Comparison of ENCODE assay signal across 8 cellular contexts in the genomic region with DNA sequence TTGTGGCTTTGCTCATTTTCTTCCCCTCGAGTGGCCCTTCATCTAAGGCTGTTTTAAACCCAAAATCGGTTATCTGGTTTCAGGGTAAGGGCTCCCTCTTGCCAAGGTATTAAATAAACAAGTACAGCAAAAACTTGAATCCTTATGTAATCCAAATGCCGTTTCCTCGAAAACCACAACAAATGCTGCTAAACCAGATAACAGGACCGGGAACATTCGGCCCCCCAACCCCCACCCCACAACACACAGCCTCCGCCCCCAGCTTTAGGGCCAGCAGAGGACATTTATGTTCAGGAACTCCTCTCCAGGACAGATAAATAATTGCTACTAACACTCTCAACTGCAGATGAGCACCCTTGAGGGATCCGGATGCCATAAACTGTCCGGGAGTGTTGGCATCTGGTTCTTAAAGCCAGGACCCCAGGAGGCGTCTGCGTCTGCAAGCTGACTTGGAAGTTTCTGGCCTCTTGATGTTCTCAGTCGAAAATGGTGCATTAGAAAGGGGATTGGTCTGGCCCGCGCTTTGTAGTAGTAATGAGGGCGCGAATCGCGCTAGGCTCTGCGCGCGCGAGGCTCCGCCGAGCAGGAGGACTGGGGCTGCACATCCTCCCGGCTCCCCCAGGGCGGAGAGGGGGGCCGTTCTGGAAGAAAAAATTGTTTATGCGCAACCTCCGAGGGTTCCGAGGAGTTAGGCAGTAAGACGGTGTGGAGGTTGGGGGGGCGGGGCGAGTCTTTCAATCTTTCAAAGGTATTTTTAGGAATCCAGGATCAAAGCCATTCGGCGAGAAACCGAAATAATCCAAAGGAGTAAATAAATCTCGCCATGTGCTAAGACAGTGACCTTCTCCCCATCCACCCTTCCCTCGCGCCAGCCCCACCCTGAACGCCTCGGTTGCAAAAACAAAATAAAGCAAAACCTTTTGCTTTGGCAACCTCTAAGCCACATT. TPM values are rescaled to one million over a fixed set of nuclear protein-coding genes. Genes with fewer than 3 reads are reported as not detected.
DNase-seq lines count a peak whose midpoint lies in the region; ATAC-seq and TF ChIP-seq lines count a peak whose summit lies in the region.

No MANE protein-coding gene starts in this region.

- H3K79me2 ChIP-seq in PC-9 (ENCODE audit: low read depth), result no peaks in the 10 kb centered on the region

- 0 out of 2 replicates have a peak, but pooled peaks cover 3% of the 10 kb centered on the region for H3F3A ChIP-seq in PC-9 (ENCODE audit: insufficient read depth, low read depth)

- H3K36me3 ChIP-seq in CD8-positive, alpha-beta T cell (ENCODE audit: insufficient read depth, low read length), result no peaks in the 10 kb centered on the region
- H3K36me3 ChIP-seq in PC-9 (ENCODE audit: low read depth) (no peaks in the 10 kb centered on the region), ascending aorta (no peaks in the 10 kb centered on the region)

- peak overlapping the region; percentile 78 for H3K4me3 Mint-ChIP-seq in CD8-positive, alpha-beta T cell

- in situ Hi-C loops in KBM-7 (cut with MboI; ENCODE audit: low pct_unique_long_range_greater_than_20kb, low sequenced_read_pairs), result no loop called here

- POLR2A ChIA-PET in CD8-positive, alpha-beta T cell (lab: Charles Lee), result interaction anchor here (1.0 kb wide), 1 partner anchor 45 kb away, joined by 4 read pairs; no protein-coding TSS in a partner anchor
- POLR2A ChIA-PET in PC-9 (lab: Charles Lee; ENCODE audit: unreplicated experiment), result no interaction called here

- peaks cover 14% of the 10 kb centered on the region for H3K9me3 Mint-ChIP-seq in CD8-positive, alpha-beta T cell

- no peak overlapping the region for H2AFZ ChIP-seq in PC-9

- intact Hi-C loops in CD8-positive, alpha-beta T cell (cut with DNase I, micrococcal nuclease), result loop anchor here in 1 of 2 experiments (2.0 kb wide), 1 partner anchor 221 kb away; no protein-coding TSS in a partner anchor
- intact Hi-C loops in PC-9 (cut with micrococcal nuclease; ENCODE audit: unreplicated experiment) (no loop called here), ascending aorta (cut with DNase I) (loop anchor here (2.0 to 10.0 kb wide), 7 partner anchors 96 to 1364 kb away; a partner anchor contains a TSS)

- H3K27ac Mint-ChIP-seq in CD8-positive, alpha-beta T cell, result no peak overlapping the region

- H3K27me3 ChIP-seq in CD8-positive, alpha-beta T cell (ENCODE audit: insufficient read depth, low read length), result peaks cover 8% of the 10 kb centered on the region
- H3K27me3 ChIP-seq in PC-9 (ENCODE audit: insufficient read depth, low read depth), result peaks cover 72% of the 10 kb centered on the region
- no peaks in the 10 kb centered on the region for H3K27me3 ChIP-seq in ascending aorta

- BruUV-seq in PC-9 (replicated peaks; lab: Mats Ljungman, UMichigan), result no TSS peak

- peak overlapping the region; percentile 36 for H3K4me3 ChIP-seq in CD8-positive, alpha-beta T cell (ENCODE audit: low read depth, low read length)
- no peak overlapping the region for H3K4me3 ChIP-seq in PC-9
- peak overlapping the region; percentile 46 to 82 for H3K4me3 ChIP-seq in ascending aorta

- DNase-seq in CD8-positive, alpha-beta T cell, result peak in 3 of 7 experiments; percentile 27 to 56 (median 41)
- DNase-seq in KBM-7, result peak; percentile 63
- no peak for DNase-seq in PC-9
- DNase-seq in ascending aorta (ENCODE audit: low spot score in 2 of 2), result peak in 1 of 2 donors; percentile 80
- peak; percentile 57 for DNase-seq in hepatic stellate cell (ENCODE audit: low spot score)
- DNase-seq in putamen (ENCODE audit: low spot score), result peak; percentile 47

- TF ChIP-seq CTCF in CD8-positive, alpha-beta T cell (IDR thresholded peaks at IDR 0.05), result no peak
- TF ChIP-seq CTCF in PC-9 (conservative IDR thresholded peaks at IDR 0.05) (no peak), ascending aorta (IDR thresholded peaks at IDR 0.05) (peak in 1 of 3 experiments; percentile 9)

- H3K9me2 ChIP-seq in PC-9 (ENCODE audit: insufficient read depth), result no peaks in the 10 kb centered on the region

- peaks cover 31% of the 10 kb centered on the region for H3K4me1 Mint-ChIP-seq in CD8-positive, alpha-beta T cell (ENCODE audit: low read depth)

- peaks cover 12% of the 10 kb centered on the region for H3K36me3 Mint-ChIP-seq in CD8-positive, alpha-beta T cell

- peaks cover 5% of the 10 kb centered on the region for H3K9me3 ChIP-seq in CD8-positive, alpha-beta T cell (ENCODE audit: low read length)
- H3K9me3 ChIP-seq in PC-9 (ENCODE audit: insufficient read depth, low read depth) (0 out of 2 replicates have a peak, but pooled peaks cover 6% of the 10 kb centered on the region), ascending aorta (peaks cover 5 to 7% of the 10 kb centered on the region in 2 donors)

- no peak for ATAC-seq in CD8-positive, alpha-beta T cell
- ATAC-seq in esophagus mucosa (no peak), GM21360 (IDR thresholded peaks at IDR 0.05; ENCODE audit: unreplicated experiment) (no peak)

- peaks cover 33% of the 10 kb centered on the region for H3K4me1 ChIP-seq in CD8-positive, alpha-beta T cell (ENCODE audit: insufficient read depth, low read length)
- H3K4me1 ChIP-seq in PC-9 (replicated peaks; ENCODE audit: insufficient read depth) (no peaks in the 10 kb centered on the region; the same call in 1 of the 2 replicates), ascending aorta (peaks cover 5 to 9% of the 10 kb centered on the region in 2 donors)

- peak overlapping the region; percentile 64 for H3K4me2 ChIP-seq in PC-9

- peaks cover 20% of the 10 kb centered on the region for H3K27me3 Mint-ChIP-seq in CD8-positive, alpha-beta T cell (ENCODE audit: low read depth)

- no peaks in the 10 kb centered on the region for H4K20me1 ChIP-seq in PC-9 (ENCODE audit: insufficient read depth)

- CTCF ChIA-PET in CD8-positive, alpha-beta T cell (lab: Charles Lee), result interaction anchor here (0.8 to 1.0 kb wide), 3 partner anchors 370 to 1251 kb away, joined by 3 read pairs; no protein-coding TSS in a partner anchor
- CTCF ChIA-PET in PC-9 (lab: Charles Lee), result interaction anchor here (0.6 kb wide), 1 partner anchor 84 kb away, joined by 3 read pairs; no protein-coding TSS in a partner anchor

- H3K27ac ChIP-seq in CD8-positive, alpha-beta T cell (ENCODE audit: low read depth, low read length), result no peak overlapping the region
- H3K27ac ChIP-seq in PC-9, result no peak overlapping the region
- H3K27ac ChIP-seq in ascending aorta, result peak overlapping the region; percentile 89 to 99

RNA-seq across cellular contexts. Expression of a gene that starts 3.9 kb away (rescaled TPM):
- 100 to 1,000 TPM; 290 to 298 TPM for total RNA-seq in CD8-positive, alpha-beta T cell
- total RNA-seq in PC-9 (2021), result 0.61 and 0.95 TPM in 2 replicates
- 752 TPM for total RNA-seq in ascending aorta
- 3.8 TPM for total RNA-seq in esophagus mucosa

Comparison
In these comparisons a context has a peak if more than half of its experiments do, and no peak if none do; other contexts are left out.
1. DNase-seq: peak in KBM-7 (single experiment), hepatic stellate cell (single experiment) and putamen (single experiment); none in PC-9 (0 of 2).
2. H3K27ac ChIP-seq: peak in ascending aorta (2 of 2); none in CD8-positive, alpha-beta T cell (single experiment) and PC-9 (single experiment).
3. RNA of a gene that starts 3.9 kb away (total RNA-seq): 752 TPM in ascending aorta (single experiment) and 290 to 298 TPM in CD8-positive, alpha-beta T cell; 3.8 TPM in esophagus mucosa (single experiment) and 0.61 to 0.95 TPM in PC-9; every median in the first group is over 10 times any median in the second.